Comparison of ENCODE assay signal across 10 cellular contexts in genomic region chr2:97871096-97871780, GRCh38.
DNase-seq lines count a peak whose midpoint lies in the region; ATAC-seq lines count a peak whose summit lies in the region.
"Had no signal": no experiment of that assay in that cellular context is flagged by ENCODE, and none has a peak within 500 bp of the region (broad histone marks: within the 10 kb centered on the region; RNA-seq: fewer than 3 reads in every experiment).

No MANE protein-coding gene starts in this region.

- DNase-seq in AG08396 (ENCODE audit: low spot score) (peak; percentile 40), GOT3 (lab: John Stamatoyannopoulos, UW) (peak; percentile 23), amniotic epithelial cell (ENCODE audit: low read depth) (peak; percentile 88), kidney tubule cell (ENCODE audit: low spot score) (peak; percentile 52), NCI-H1436 treated with DMSO at 0.1 percent for 48 hours (lab: John Stamatoyannopoulos, UW) (no peak)
- DNase-seq: activated CD4-positive, alpha-beta T cell treated with anti-CD3 and anti-CD28 coated beads, Interleukin-2, amount 50 U/mL, for 1 hour; NCI-H82 had no signal

- no peak for ATAC-seq in HG02840 (IDR thresholded peaks at IDR 0.05; ENCODE audit: low FRiP score, unreplicated experiment)
- ATAC-seq in HG03159 (IDR thresholded peaks at IDR 0.05; ENCODE audit: unreplicated experiment) = no peak
- ATAC-seq in HG02623 (IDR thresholded peaks at IDR 0.05; ENCODE audit: unreplicated experiment) = no peak
